In the genomic region with DNA sequence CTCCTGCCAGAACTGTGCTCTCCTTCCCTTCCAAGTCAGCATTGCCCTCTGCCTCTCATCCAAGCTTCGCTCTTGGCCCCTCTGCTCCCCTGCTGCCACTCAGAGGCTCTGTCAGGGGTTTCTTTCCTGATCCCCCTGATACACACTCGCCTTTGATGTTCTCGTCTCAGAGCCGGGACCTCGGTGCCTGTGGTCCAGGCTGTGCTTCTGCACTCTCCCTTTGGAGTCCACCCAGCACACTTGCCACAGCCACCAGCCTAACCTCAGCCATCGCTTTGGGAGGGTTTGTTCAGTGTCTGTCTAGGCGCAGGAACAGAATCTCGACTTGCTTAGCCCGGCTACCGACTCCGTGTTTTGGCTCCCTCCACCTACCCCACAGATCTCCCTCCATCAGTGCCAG, we compare ENCODE assay signal across 17 cellular contexts. TPM values are rescaled to one million over a fixed set of nuclear protein-coding genes. Genes with fewer than 3 reads are reported as not detected.
A peak's percentile ranks its signal among the peaks of the same experiment; 100 is the strongest.
DNase-seq lines count a peak whose midpoint lies in the region; ATAC-seq and TF ChIP-seq lines count a peak whose summit lies in the region.
"Had no signal": no experiment of that assay in that cellular context is flagged by ENCODE, and none has a peak within 500 bp of the region (broad histone marks: within the 10 kb centered on the region; RNA-seq: fewer than 3 reads in every experiment).

No MANE protein-coding gene starts in this region.

- H2BK120ac ChIP-seq in IMR-90 (ENCODE audit: low read depth, low read length) (no peak overlapping the region), neuronal stem cell (ENCODE audit: low read depth, low read length) (no peak overlapping the region)

- H3K27me3 ChIP-seq in GM23338 (ENCODE audit: insufficient read depth) (no peaks in the 10 kb centered on the region), IMR-90 (ENCODE audit: control insufficient read depth, insufficient read depth, low read length) (no peaks in the 10 kb centered on the region), endodermal cell (ENCODE audit: control insufficient read depth, insufficient read depth, low read length, poor library complexity, severe bottlenecking) (no peaks in the 10 kb centered on the region), neuronal stem cell (ENCODE audit: control insufficient read depth in 3 of 3, insufficient read depth in 3 of 3, low read depth in 1 of 3, low read length in 3 of 3) (no peaks in the 10 kb centered on the region), testis (no peaks in the 10 kb centered on the region)
- H3K27me3 ChIP-seq: BE2C had no signal

- H3K9ac ChIP-seq in IMR-90 (ENCODE audit: low read depth, low read length) (no peak overlapping the region), endodermal cell (ENCODE audit: extremely low read depth, low read length, poor library complexity, severe bottlenecking) (no peak overlapping the region), neuronal stem cell (ENCODE audit: low read depth, low read length, poor library complexity) (no peak overlapping the region)

- H2BK12ac ChIP-seq in neuronal stem cell (ENCODE audit: low read length) = no peak overlapping the region

- H2AFZ ChIP-seq in GM23338 = no peak overlapping the region
- H2AFZ ChIP-seq in IMR-90 (replicated peaks; ENCODE audit: low read length, poor library complexity) = no peak overlapping the region
- H2AFZ ChIP-seq in neuronal stem cell (ENCODE audit: low read length) = no peak overlapping the region

- no peak overlapping the region for H3K4me3 ChIP-seq in GM23338
- H3K4me3 ChIP-seq in IMR-90 (ENCODE audit: insufficient read depth, low read depth, low read length) = no peak overlapping the region
- H3K4me3 ChIP-seq in endodermal cell (ENCODE audit: low read length) = no peak overlapping the region
- H3K4me3 ChIP-seq in neuronal stem cell (ENCODE audit: low read length in 2 of 2) = no peak overlapping the region
- no peak overlapping the region for H3K4me3 ChIP-seq in testis

- H3K4me1 ChIP-seq in GM23338 (ENCODE audit: insufficient read depth) (peaks cover 8% of the 10 kb centered on the region; the same call in 1 of the 2 replicates), IMR-90 (ENCODE audit: control insufficient read depth, insufficient read depth, low read length) (peaks cover 25% of the 10 kb centered on the region), endodermal cell (ENCODE audit: control insufficient read depth, insufficient read depth, low read length) (peaks cover 7% of the 10 kb centered on the region), neuronal stem cell (ENCODE audit: control insufficient read depth in 2 of 2, insufficient read depth in 1 of 2, low read depth in 1 of 2, low read length in 2 of 2) (no peaks in the 10 kb centered on the region), testis (peaks cover 2% of the 10 kb centered on the region)

- peak overlapping the region; percentile 58 for H2AK9ac ChIP-seq in IMR-90 (replicated peaks; ENCODE audit: low read depth, low read length, poor library complexity)

- H3K4me2 ChIP-seq in GM23338 = no peak overlapping the region
- H3K4me2 ChIP-seq in IMR-90 (ENCODE audit: low read depth, low read length) = no peak overlapping the region
- no peak overlapping the region for H3K4me2 ChIP-seq in neuronal stem cell (ENCODE audit: insufficient read depth, low read length, poor library complexity, severe bottlenecking)

- DNase-seq in GM23338 (ENCODE audit: low spot score) (no peak), IMR-90 (no peak), endodermal cell (no peak), neuronal stem cell (ENCODE audit: low spot score) (no peak), testis (no peak), caudate nucleus (lab: John Stamatoyannopoulos, UW) (no peak), medulla oblongata (ENCODE audit: extremely low spot score) (no peak), NCI-H187 treated with DMSO at 0.1 percent for 48 hours (lab: John Stamatoyannopoulos, UW) (no peak)
- DNase-seq: ACHN; BE2C; C1 segment of cervical spinal cord; CD4-positive, CD25-positive, alpha-beta regulatory T cell; CD8-positive, alpha-beta memory T cell; COR-L47; GOT3; H7 had no signal

- peaks cover 10% of the 10 kb centered on the region for H3K4me1 Mint-ChIP-seq in GM23338
- peaks cover 20% of the 10 kb centered on the region for H3K4me1 Mint-ChIP-seq in endodermal cell

- H3K27ac Mint-ChIP-seq in GM23338 (peak overlapping the region; percentile 65; the same call in 1 of the 2 replicates), endodermal cell (peak overlapping the region; percentile 40)
- H3K27ac Mint-ChIP-seq: IgD-negative memory B cell had no signal

- WGBS in IMR-90 (ENCODE audit: extremely low coverage in 2 of 2, insufficient read length in 1 of 2), 2 experiments = 97% methylated on average over 10 of the region's 11 CpGs; no CpG with 5 or more reads in 1 of the 2 experiments
- 95 to 100% methylated on average over 11 of the region's 11 CpGs for WGBS in endodermal cell (ENCODE audit: insufficient coverage in 1 of 2, insufficient read length in 1 of 2), 2 experiments
- no CpG with 5 or more reads among the region's 11 CpGs for WGBS in neuronal stem cell (ENCODE audit: extremely low coverage in 2 of 2, insufficient read length in 2 of 2, insufficient replicate concordance in 1 of 2), 2 donors
- WGBS in testis, 2 donors = 95 to 96% methylated on average over 11 of the region's 11 CpGs

- H2AK5ac ChIP-seq in IMR-90 (ENCODE audit: low read depth, low read length) (no peak overlapping the region), neuronal stem cell (ENCODE audit: low read depth, low read length) (no peak overlapping the region)

- in situ Hi-C loops in IMR-90 (cut with MboI; ENCODE audit: low sequenced_read_pairs) = no loop called here

- no peak overlapping the region for H3K18ac ChIP-seq in IMR-90 (ENCODE audit: low read depth, low read length)
- no peak overlapping the region for H3K18ac ChIP-seq in neuronal stem cell (ENCODE audit: low read length)

- H4K8ac ChIP-seq in IMR-90 (ENCODE audit: low read depth in 2 of 2, low read length in 2 of 2) (no peak overlapping the region), neuronal stem cell (ENCODE audit: low read depth, low read length) (no peak overlapping the region)

- H3K56ac ChIP-seq in IMR-90 (ENCODE audit: extremely low read depth, insufficient read depth, low read length) = no peak overlapping the region

- H3K36me3 ChIP-seq in GM23338 (ENCODE audit: insufficient read depth) (0 out of 2 replicates have a peak, but pooled peaks cover 5% of the 10 kb centered on the region), IMR-90 (ENCODE audit: control insufficient read depth, insufficient read depth, low read length) (peaks cover 8% of the 10 kb centered on the region), endodermal cell (ENCODE audit: control insufficient read depth, insufficient read depth, low read length) (peaks cover 73% of the 10 kb centered on the region), neuronal stem cell (replicated peaks in 1 of 2; ENCODE audit: control insufficient read depth in 2 of 2, insufficient read depth in 2 of 2, low read length in 2 of 2) (peaks cover 9 to 64% of the 10 kb centered on the region in 2 donors), testis (ENCODE audit: low read depth, missing control alignments) (no peaks in the 10 kb centered on the region)

- H3F3A ChIP-seq in GM23338 (replicated peaks; ENCODE audit: low read depth) = no peaks in the 10 kb centered on the region

- no peaks in the 10 kb centered on the region for H3K9me2 ChIP-seq in GM23338 (ENCODE audit: insufficient read depth)

- H3K4ac ChIP-seq in IMR-90 (ENCODE audit: low read depth, low read length) = no peak overlapping the region
- no peak overlapping the region for H3K4ac ChIP-seq in neuronal stem cell (ENCODE audit: low read length)

- H3K27ac ChIP-seq in GM23338 (ENCODE audit: low read depth) = no peak overlapping the region
- H3K27ac ChIP-seq in IMR-90 (ENCODE audit: insufficient read depth, low read length) = no peak overlapping the region
- H3K27ac ChIP-seq in endodermal cell (ENCODE audit: low read depth, low read length) = no peak overlapping the region
- no peak overlapping the region for H3K27ac ChIP-seq in neuronal stem cell (replicated peaks; ENCODE audit: low read length)
- H3K27ac ChIP-seq in testis = no peak overlapping the region
- H3K27ac ChIP-seq in caudate nucleus (ENCODE audit: low read depth, low read length) = no peak overlapping the region

- H2BK5ac ChIP-seq in IMR-90 (ENCODE audit: low read depth, low read length, poor library complexity, severe bottlenecking) = no peak overlapping the region
- H2BK5ac ChIP-seq in neuronal stem cell (ENCODE audit: low read length) = no peak overlapping the region

- ATAC-seq in GM23338 (no peak), IMR-90 (ENCODE audit: low read depth) (no peak)

- no peak overlapping the region for H2BK20ac ChIP-seq in IMR-90 (ENCODE audit: low read depth, low read length)

- no peak for TF ChIP-seq RAD21 in IMR-90 (IDR thresholded peaks at IDR 0.05; ENCODE audit: low read length)

- TF ChIP-seq POLR2A in IMR-90 (IDR thresholded peaks at IDR 0.05; ENCODE audit: low read depth, low read length) = no peak
- no peak for TF ChIP-seq POLR2A in testis (IDR thresholded peaks at IDR 0.05)

- H3K36me3 Mint-ChIP-seq in GM23338 (ENCODE audit: low read depth) = peaks cover 52% of the 10 kb centered on the region
- peaks cover 66% of the 10 kb centered on the region for H3K36me3 Mint-ChIP-seq in endodermal cell (ENCODE audit: low read depth)

- H3K27me3 Mint-ChIP-seq in GM23338 (ENCODE audit: insufficient read depth, low read depth, poor library complexity) (peaks cover 2% of the 10 kb centered on the region), endodermal cell (ENCODE audit: insufficient read depth) (no peaks in the 10 kb centered on the region)
- H3K27me3 Mint-ChIP-seq: CD4-positive, CD25-positive, alpha-beta regulatory T cell; CD8-positive, alpha-beta memory T cell; IgD-negative memory B cell had no signal

- H2BK15ac ChIP-seq in IMR-90 (ENCODE audit: low read depth, low read length) = no peak overlapping the region
- no peak overlapping the region for H2BK15ac ChIP-seq in neuronal stem cell (ENCODE audit: low read length)

- H4K20me1 ChIP-seq in GM23338 (replicated peaks; ENCODE audit: insufficient read depth) (peaks cover 38% of the 10 kb centered on the region), IMR-90 (ENCODE audit: insufficient read depth, low read length) (peaks cover 42% of the 10 kb centered on the region)

- H3K9me1 ChIP-seq in IMR-90 (ENCODE audit: insufficient read depth, low read length) = peaks cover 39% of the 10 kb centered on the region

- H3K4me3 Mint-ChIP-seq in GM23338 (no peak overlapping the region), endodermal cell (no peak overlapping the region)
- H3K4me3 Mint-ChIP-seq: CD4-positive, CD25-positive, alpha-beta regulatory T cell; CD8-positive, alpha-beta memory T cell; IgD-negative memory B cell had no signal

- H3K79me2 ChIP-seq in GM23338 (replicated peaks; ENCODE audit: insufficient read depth) = peaks cover 76% of the 10 kb centered on the region

- POLR2A ChIA-PET in IMR-90 (lab: Charles Lee; ENCODE audit: unreplicated experiment) = no interaction called here

- BruUV-seq in IMR-90 (replicated peaks; lab: Mats Ljungman, UMichigan) = no TSS peak

- dilution Hi-C loops in IMR-90 (cut with HindIII; ENCODE audit: low sequenced_read_pairs, unreplicated experiment) = no loop called here

- no peak overlapping the region for H3K23ac ChIP-seq in IMR-90 (ENCODE audit: low read depth, low read length)
- no peak overlapping the region for H3K23ac ChIP-seq in neuronal stem cell (ENCODE audit: low read depth, low read length, poor library complexity)

- H4K91ac ChIP-seq in IMR-90 (ENCODE audit: insufficient read depth, low read depth, low read length) (no peak overlapping the region), neuronal stem cell (ENCODE audit: low read depth, low read length, poor library complexity) (no peak overlapping the region)

- H3K14ac ChIP-seq in IMR-90 (replicated peaks; ENCODE audit: low read depth, low read length) (no peak overlapping the region), neuronal stem cell (ENCODE audit: low read length) (peak overlapping the region; percentile 89)

- TF ChIP-seq CTCF in GM23338 (conservative IDR thresholded peaks at IDR 0.05; ENCODE audit: low read depth in 2 of 2) = no peak
- TF ChIP-seq CTCF in IMR-90 (conservative IDR thresholded peaks at IDR 0.05; ENCODE audit: low read depth, low read length) = no peak
- TF ChIP-seq CTCF in endodermal cell (conservative IDR thresholded peaks at IDR 0.05) = no peak
- TF ChIP-seq CTCF in testis (IDR thresholded peaks at IDR 0.05) = no peak

- H3K9me3 ChIP-seq in IMR-90 (ENCODE audit: control insufficient read depth, insufficient read depth, low read length) (no peaks in the 10 kb centered on the region), endodermal cell (ENCODE audit: control insufficient read depth, low read length) (no peaks in the 10 kb centered on the region), neuronal stem cell (replicated peaks in 1 of 2; ENCODE audit: control insufficient read depth in 2 of 2, insufficient read depth in 1 of 2, low read depth in 1 of 2, low read length in 2 of 2) (no peaks in the 10 kb centered on the region), testis (no peaks in the 10 kb centered on the region)
- H3K9me3 ChIP-seq: BE2C had no signal

- H3K79me1 ChIP-seq in IMR-90 (ENCODE audit: low read depth in 1 of 2, low read length in 2 of 2) (peaks cover 26 to 67% of the 10 kb centered on the region in 2 experiments), neuronal stem cell (ENCODE audit: low read depth, low read length) (peaks cover 8% of the 10 kb centered on the region)

- intact Hi-C loops in IMR-90 (cut with micrococcal nuclease) = no loop called here
- intact Hi-C loops in testis (cut with DNase I; ENCODE audit: low total_unique reads) = no loop called here

- H3K9me3 Mint-ChIP-seq in GM23338 (peaks cover 5% of the 10 kb centered on the region), endodermal cell (peaks cover 12% of the 10 kb centered on the region)
- H3K9me3 Mint-ChIP-seq: CD8-positive, alpha-beta memory T cell; IgD-negative memory B cell had no signal

- CTCF ChIA-PET in IMR-90 (lab: Yijun Ruan, JAX) = no interaction called here

- no peak overlapping the region for H4K5ac ChIP-seq in IMR-90 (ENCODE audit: low read depth, low read length)

RNA-seq across cellular contexts. Expression of a gene that starts 29.1 kb away (rescaled TPM):
- total RNA-seq in GM23338 (2014; rRNA removed; shearing (Covaris generic)) = 62.0 and 66.6 TPM in 2 replicates
- polyA plus RNA-seq in GM23338 (2016; fragmentation: Nextera tagmentation; extraction: Ambion mirVana) = 41.7 and 47.0 TPM in 2 replicates
- total RNA-seq in IMR-90 (2012; rRNA removed) = 25.6 and 33.9 TPM in 2 replicates
- 37.2 and 46.4 TPM in 2 replicates for polyA plus RNA-seq in IMR-90 (2012; rRNA removed)
- 18.8 and 31.7 TPM in 2 replicates for polyA plus RNA-seq in IMR-90 (2012; cell fraction: cytosol; rRNA removed)
- polyA plus RNA-seq in IMR-90 (2012; cell fraction: nucleus; rRNA removed; ENCODE audit: low replicate concordance) = 64.7 and 95.6 TPM in 2 replicates
- total RNA-seq in endodermal cell = 100 to 1,000 TPM; 105 to 118 TPM
- 47.1 TPM for polyA plus RNA-seq in endodermal cell (2013, experiment 1 of 2)
- 42.1 TPM for polyA plus RNA-seq in endodermal cell (2013, experiment 2 of 2)
- 27.6 TPM for polyA plus RNA-seq in neuronal stem cell (2013, experiment 1 of 2)
- 28.2 TPM for polyA plus RNA-seq in neuronal stem cell (2013, experiment 2 of 2)
- total RNA-seq in testis = 100 to 1,000 TPM; 125 to 144 TPM
- polyA plus RNA-seq in testis (ENCODE audit: insufficient read depth, low read depth, low replicate concordance) = 110 TPM
